Comparison of ENCODE assay signal across 1 cellular context in genomic region chrX:154396948-154397887, GRCh38.
TF ChIP-seq lines count a peak whose summit lies in the region.

No MANE protein-coding gene starts in this region.

TF ChIP-seq in IMR-90, 13 proteins besides CTCF, POLR2A, EP300 and RAD21:
- TF ChIP-seq USF2 (IDR thresholded peaks at IDR 0.05; ENCODE audit: low read depth, low read length): no peak
- no peak for TF ChIP-seq RFX5 (IDR thresholded peaks at IDR 0.05; ENCODE audit: low read depth, low read length)
- TF ChIP-seq MAFK (IDR thresholded peaks at IDR 0.05; ENCODE audit: low read depth, low read length): no peak
- no peak for TF ChIP-seq RCOR1 (IDR thresholded peaks at IDR 0.05; ENCODE audit: insufficient replicate concordance, low read length)
- no peak for TF ChIP-seq CHD1 (IDR thresholded peaks at IDR 0.05; ENCODE audit: low read depth, low read length)
- TF ChIP-seq BHLHE40 (IDR thresholded peaks at IDR 0.05; ENCODE audit: low read depth, low read length): no peak
- TF ChIP-seq SMC3 (IDR thresholded peaks at IDR 0.05; ENCODE audit: low read depth, low read length): no peak
- TF ChIP-seq MAZ (IDR thresholded peaks at IDR 0.05; ENCODE audit: borderline replicate concordance, low read depth, low read length): no peak
- TF ChIP-seq CEBPB (IDR thresholded peaks at IDR 0.05; ENCODE audit: low read depth, low read length): no peak
